ENCODE assay signal across 11 cellular contexts in the genomic region with DNA sequence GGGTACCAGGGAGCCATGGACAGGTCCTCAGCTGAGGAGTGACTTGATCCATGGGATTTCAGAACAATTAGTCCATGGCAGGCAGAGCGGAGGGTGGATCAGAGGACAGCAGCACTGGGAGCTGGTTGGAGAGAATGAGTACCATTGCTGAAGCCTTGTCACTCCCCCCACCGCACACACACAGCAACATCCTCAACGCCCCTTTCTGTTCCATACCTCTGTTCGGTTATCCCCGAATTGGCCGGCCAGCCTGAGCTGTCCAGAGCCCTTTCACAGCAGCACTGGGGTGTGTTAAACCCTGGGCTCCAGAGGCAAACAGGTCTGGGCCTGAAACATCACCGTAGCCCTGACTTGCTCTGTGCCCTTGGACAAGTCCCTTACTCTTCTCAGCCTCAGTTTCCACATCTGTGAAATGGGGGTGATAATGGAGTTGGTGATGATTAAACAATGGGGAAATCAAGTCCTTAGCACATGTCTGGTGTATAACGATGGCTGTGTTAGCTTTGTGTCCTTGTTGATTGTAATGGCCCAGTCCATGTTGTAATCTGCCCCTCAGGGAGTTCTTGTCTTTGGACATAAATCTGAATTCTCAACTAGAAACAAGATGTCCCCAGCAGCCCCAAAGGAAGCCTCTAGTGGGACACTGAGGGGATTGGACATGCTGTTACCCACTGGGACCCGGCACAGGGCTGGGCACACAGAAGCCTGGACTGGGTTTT. TPM values are rescaled to one million over a fixed set of nuclear protein-coding genes. Genes with fewer than 3 reads are reported as not detected.
DNase-seq lines count a peak whose midpoint lies in the region; ATAC-seq and TF ChIP-seq lines count a peak whose summit lies in the region.
"Had no signal": no experiment of that assay in that cellular context is flagged by ENCODE, and none has a peak within 500 bp of the region (broad histone marks: within the 10 kb centered on the region; RNA-seq: fewer than 3 reads in every experiment).

No MANE protein-coding gene starts in this region.

- intact Hi-C loops in Panc1 (cut with micrococcal nuclease; ENCODE audit: unreplicated experiment), result loop anchor here (5.0 kb wide), 1 partner anchor 73 kb away; no protein-coding TSS in a partner anchor

- CTCF ChIA-PET in Panc1 (lab: Charles Lee), result interaction anchor here (0.6 kb wide), 1 partner anchor 61 kb away, joined by 3 read pairs; no protein-coding TSS in a partner anchor

- H3K4me1 ChIP-seq in Panc1 (ENCODE audit: control insufficient read depth, insufficient read depth, low read length), result peaks cover 94% of the 10 kb centered on the region
- peaks cover 93 to 97% of the 10 kb centered on the region in 2 donors for H3K4me1 ChIP-seq in duodenal mucosa (ENCODE audit: control insufficient read depth in 1 of 2, insufficient read depth in 2 of 2, low read length in 2 of 2)
- H3K4me1 ChIP-seq in mucosa of rectum (ENCODE audit: control insufficient read depth in 2 of 2, insufficient read depth in 2 of 2, low read length in 2 of 2), result peaks cover 75 to 97% of the 10 kb centered on the region in 2 donors
- H3K4me1 ChIP-seq in SJCRH30, result peaks cover 42% of the 10 kb centered on the region

- DNase-seq in Panc1 (ENCODE audit: low read depth, low spot score) (no peak), superior temporal gyrus (ENCODE audit: extremely low spot score) (peak; percentile 25), SJCRH30 (no peak), occipital lobe (lab: John Stamatoyannopoulos, UW) (no peak), HCEC 1CT (no peak)
- no peak for DNase-seq in stimulated activated CD4-positive, alpha-beta T cell treated with anti-CD3 and anti-CD28 coated beads, Interleukin-4, amount 100 ng/mL, for 1 hour
- DNase-seq: activated CD8-positive, alpha-beta memory T cell treated with anti-CD3 and anti-CD28 coated beads, Interleukin-2, amount 10 ng/mL, durations not matched to agents 7 days and 5 days; NCI-H146; stimulated activated CD4-positive, alpha-beta T cell treated with anti-CD3 and anti-CD28 coated beads, Interleukin-4, amount 100 ng/mL, for 24 hours had no signal

- in situ Hi-C loops in Panc1 (cut with HindIII; ENCODE audit: low pct_unique_long_range_greater_than_20kb, low sequenced_read_pairs), result no loop called here

- no peak overlapping the region for H3K9ac ChIP-seq in duodenal mucosa (ENCODE audit: low read depth in 1 of 2, low read length in 2 of 2)
- peak overlapping the region in 1 of 2 donors; percentile 34 for H3K9ac ChIP-seq in mucosa of rectum (ENCODE audit: low read depth in 1 of 2, low read length in 2 of 2)

- no peak for TF ChIP-seq CTCF in Panc1 (IDR thresholded peaks at IDR 0.05)

- H3K36me3 ChIP-seq in Panc1 (ENCODE audit: control insufficient read depth, insufficient read depth, low read length), result no peaks in the 10 kb centered on the region
- H3K36me3 ChIP-seq in duodenal mucosa (ENCODE audit: control insufficient read depth in 1 of 2, insufficient read depth in 2 of 2, low read length in 2 of 2), result no peaks in the 10 kb centered on the region
- no peaks in the 10 kb centered on the region for H3K36me3 ChIP-seq in mucosa of rectum (ENCODE audit: control insufficient read depth in 2 of 2, insufficient read depth in 2 of 2, low read length in 2 of 2)
- no peaks in the 10 kb centered on the region for H3K36me3 ChIP-seq in SJCRH30

- H3K27ac ChIP-seq in Panc1 (ENCODE audit: low read length) (peak overlapping the region; percentile 99), duodenal mucosa (ENCODE audit: low read depth, low read length) (peak overlapping the region; percentile 15), mucosa of rectum (ENCODE audit: low read depth in 2 of 2, low read length in 2 of 2) (peak overlapping the region; percentile 90 to 98), SJCRH30 (no peak overlapping the region; the same call in 1 of the 2 replicates)

- no peak for ATAC-seq in Panc1
- ATAC-seq: activated CD8-positive, alpha-beta memory T cell treated with anti-CD3 and anti-CD28 coated beads, Interleukin-2, amount 10 ng/mL, durations not matched to agents 7 days and 5 days had no signal

- no peaks in the 10 kb centered on the region for H3K9me3 ChIP-seq in Panc1 (ENCODE audit: control insufficient read depth, insufficient read depth, low read depth, low read length)
- no peaks in the 10 kb centered on the region for H3K9me3 ChIP-seq in duodenal mucosa (ENCODE audit: control insufficient read depth in 1 of 2, low read length in 2 of 2)
- no peaks in the 10 kb centered on the region for H3K9me3 ChIP-seq in mucosa of rectum (ENCODE audit: control insufficient read depth in 2 of 2, low read length in 2 of 2)
- H3K9me3 ChIP-seq in SJCRH30 (replicated peaks), result no peaks in the 10 kb centered on the region

- H3K4me3 ChIP-seq in Panc1 (ENCODE audit: low read depth in 2 of 2, low read length in 2 of 2) (no peak overlapping the region), duodenal mucosa (ENCODE audit: low read depth in 1 of 2, low read length in 2 of 2) (no peak overlapping the region), mucosa of rectum (ENCODE audit: low read length in 2 of 2) (no peak overlapping the region), SJCRH30 (no peak overlapping the region)

- H3K27me3 ChIP-seq in Panc1 (ENCODE audit: control insufficient read depth, insufficient read depth, low read length) (no peaks in the 10 kb centered on the region), duodenal mucosa (ENCODE audit: control insufficient read depth in 1 of 2, insufficient read depth in 2 of 2, low read length in 2 of 2) (no peaks in the 10 kb centered on the region), mucosa of rectum (ENCODE audit: control insufficient read depth in 2 of 2, insufficient read depth in 2 of 2, low read length in 2 of 2) (no peaks in the 10 kb centered on the region), SJCRH30 (no peaks in the 10 kb centered on the region)

- BruUV-seq in Panc1 (replicated peaks; lab: Mats Ljungman, UMichigan), result no TSS peak

- POLR2A ChIA-PET in Panc1 (lab: Charles Lee), result no interaction called here

RNA-seq across cellular contexts. Expression of a gene that starts 16.9 kb away (rescaled TPM):
- total RNA-seq in Panc1 (2021; ENCODE audit: unreplicated experiment) (278 TPM), occipital lobe (28.5 TPM)
- polyA plus RNA-seq in Panc1 (2012; ENCODE audit: insufficient read length), result 483 TPM
- 43.4 and 44.1 TPM in 2 replicates for total RNA-seq in SJCRH30 (2014; rRNA removed; shearing (Covaris generic))
